In genomic region chr20:37522258-37523011, GRCh38 we compare ENCODE assay signal across 13 cellular contexts. TPM values are rescaled to one million over a fixed set of nuclear protein-coding genes. Genes with fewer than 3 reads are reported as not detected.
DNase-seq lines count a peak whose midpoint lies in the region; ATAC-seq and TF ChIP-seq lines count a peak whose summit lies in the region.
"Had no signal": no experiment of that assay in that cellular context is flagged by ENCODE, and none has a peak within 500 bp of the region (broad histone marks: within the 10 kb centered on the region; RNA-seq: fewer than 3 reads in every experiment).

No MANE protein-coding gene starts in this region.

- H3K4me3 Mint-ChIP-seq in GM23338: no peak overlapping the region
- H3K4me3 Mint-ChIP-seq in neural crest cell: peak overlapping the region; percentile 94

- peak overlapping the region; percentile 75; the same call in 1 of the 2 replicates for H3K27ac ChIP-seq in GM23338 (ENCODE audit: low read depth)
- H3K27ac ChIP-seq in osteoblast (ENCODE audit: low read depth, low read length): no peak overlapping the region
- H3K27ac ChIP-seq: epithelial cell of prostate had no signal

- H3K4me2 ChIP-seq in GM23338: peak overlapping the region; percentile 93
- no peak overlapping the region for H3K4me2 ChIP-seq in osteoblast (ENCODE audit: insufficient read depth, low read length)

- peaks cover 70% of the 10 kb centered on the region for H3K36me3 Mint-ChIP-seq in GM23338 (ENCODE audit: low read depth)
- H3K36me3 Mint-ChIP-seq in neural crest cell (ENCODE audit: low read depth): peaks cover 28% of the 10 kb centered on the region

- no peaks in the 10 kb centered on the region for H3F3A ChIP-seq in GM23338 (replicated peaks; ENCODE audit: low read depth)

- intact Hi-C loops in head of caudate nucleus (cut with DNase I): no loop called here

- no peaks in the 10 kb centered on the region for H3K9me3 ChIP-seq in osteoblast (ENCODE audit: low read depth, low read length)

- H3K4me1 ChIP-seq in GM23338 (ENCODE audit: insufficient read depth) (peaks cover 62% of the 10 kb centered on the region), osteoblast (ENCODE audit: insufficient read depth, low read length) (peaks cover 23% of the 10 kb centered on the region)

- H3K27ac Mint-ChIP-seq in GM23338 (0 out of 2 replicates have a peak overlapping the region, but pooled peaks have one; percentile 57), neural crest cell (ENCODE audit: unreplicated experiment) (no peak overlapping the region)
- H3K27ac Mint-ChIP-seq: activated T-helper 2 cell treated with anti-CD3 and anti-CD28 coated beads, Interferon-gamma antibody, Interleukin-2, Interleukin-4, amounts not matched to agents 10 μg/mL and 5 μg/mL and 100 μg/mL, durations not matched to agents 14 hours and 24 hours and 36 hours had no signal

- no peaks in the 10 kb centered on the region for H3K27me3 ChIP-seq in GM23338 (ENCODE audit: insufficient read depth)
- no peaks in the 10 kb centered on the region for H3K27me3 ChIP-seq in osteoblast (ENCODE audit: insufficient read depth, low read length)

- H3K9me2 ChIP-seq in GM23338 (ENCODE audit: insufficient read depth): no peaks in the 10 kb centered on the region

- DNase-seq in GM23338 (ENCODE audit: low spot score) (peak; percentile 95), head of caudate nucleus (peak in 35 of 42 donors; percentile 23 to 77 (median 52)), neural crest cell (ENCODE audit: low read depth, low spot score) (no peak), HuH-7 (ENCODE audit: low spot score) (no peak), osteoblast (ENCODE audit: insufficient read length, low spot score, missing footprints) (no peak), middle frontal gyrus (ENCODE audit: extremely low spot score, low spot score) (no peak)
- DNase-seq: AML-193, NCI-H1930 had no signal

- H3K27me3 Mint-ChIP-seq in GM23338 (ENCODE audit: insufficient read depth, low read depth, poor library complexity) (peaks cover 20% of the 10 kb centered on the region), neural crest cell (ENCODE audit: low read depth) (peaks cover 16% of the 10 kb centered on the region)

- peaks cover 95% of the 10 kb centered on the region for H3K79me2 ChIP-seq in GM23338 (replicated peaks; ENCODE audit: insufficient read depth)
- peaks cover 98% of the 10 kb centered on the region for H3K79me2 ChIP-seq in osteoblast (ENCODE audit: insufficient read depth, low read length)

- no peak overlapping the region for H2AFZ ChIP-seq in GM23338
- H2AFZ ChIP-seq in osteoblast (ENCODE audit: low read length): no peak overlapping the region

- H3K4me1 Mint-ChIP-seq in GM23338: peaks cover 76% of the 10 kb centered on the region
- H3K4me1 Mint-ChIP-seq in neural crest cell: peaks cover 70% of the 10 kb centered on the region

- H4K20me1 ChIP-seq in GM23338 (replicated peaks; ENCODE audit: insufficient read depth): peaks cover 44% of the 10 kb centered on the region
- H4K20me1 ChIP-seq in osteoblast (ENCODE audit: insufficient read depth, low read length): peaks cover 86% of the 10 kb centered on the region

- ATAC-seq in GM23338 (peak; percentile 32), SK-N-SH treated with all-trans-retinoic acid at 6 μM for 48 hours (peak; percentile 28; the same call in 1 of the 3 replicates), GM19351 (IDR thresholded peaks at IDR 0.05; ENCODE audit: unreplicated experiment) (no peak)

- H3K4me3 ChIP-seq in GM23338 (peak overlapping the region; percentile 43; the same call in 1 of the 2 replicates), osteoblast (ENCODE audit: insufficient read depth, low read length) (no peak overlapping the region)

- TF ChIP-seq CTCF in GM23338 (conservative IDR thresholded peaks at IDR 0.05; ENCODE audit: low read depth in 2 of 2): no peak
- TF ChIP-seq CTCF in neural crest cell (conservative IDR thresholded peaks at IDR 0.05): no peak
- TF ChIP-seq CTCF in osteoblast (IDR thresholded peaks at IDR 0.05; ENCODE audit: extremely low read depth, low read depth, low read length): no peak

- H3K36me3 ChIP-seq in GM23338 (ENCODE audit: insufficient read depth): peaks cover 4% of the 10 kb centered on the region
- peaks cover 15% of the 10 kb centered on the region for H3K36me3 ChIP-seq in osteoblast (ENCODE audit: insufficient read depth, low read length)

- H3K9me3 Mint-ChIP-seq in GM23338: peaks cover 14% of the 10 kb centered on the region
- no peaks in the 10 kb centered on the region for H3K9me3 Mint-ChIP-seq in neural crest cell
- H3K9me3 Mint-ChIP-seq: activated T-helper 2 cell treated with anti-CD3 and anti-CD28 coated beads, Interferon-gamma antibody, Interleukin-2, Interleukin-4, amounts not matched to agents 10 μg/mL and 5 μg/mL and 100 μg/mL, durations not matched to agents 14 hours and 24 hours and 36 hours had no signal

TF ChIP-seq in GM23338, 12 proteins besides CTCF, POLR2A, EP300 and RAD21 (continues in another document):
- TF ChIP-seq STAT1 (IDR thresholded peaks at IDR 0.05; ENCODE audit: unreplicated experiment) (no peak), JUNB (IDR thresholded peaks at IDR 0.05; ENCODE audit: unreplicated experiment) (no peak), EZH2phosphoT487 (IDR thresholded peaks at IDR 0.05; ENCODE audit: unreplicated experiment) (no peak)

TF ChIP-seq in SK-N-SH treated with all-trans-retinoic acid at 6 μM for 48 hours, 23 proteins besides CTCF, POLR2A, EP300 and RAD21:
- no peak for TF ChIP-seq ZFP3 (CRISPR knock-in tag; IDR thresholded peaks at IDR 0.05)
- TF ChIP-seq CSDC2 (CRISPR knock-in tag; IDR thresholded peaks at IDR 0.05): no peak
- TF ChIP-seq ESRRG (CRISPR knock-in tag; IDR thresholded peaks at IDR 0.05): no peak
- no peak for TF ChIP-seq ZFP30 (CRISPR knock-in tag; IDR thresholded peaks at IDR 0.05)
- TF ChIP-seq RARB (CRISPR knock-in tag; IDR thresholded peaks at IDR 0.05): no peak
- no peak for TF ChIP-seq ARNTL (CRISPR knock-in tag; IDR thresholded peaks at IDR 0.05; ENCODE audit: borderline replicate concordance, low read depth)
- TF ChIP-seq BACH2 (CRISPR knock-in tag; IDR thresholded peaks at IDR 0.05; ENCODE audit: borderline replicate concordance): no peak
- TF ChIP-seq ZC3H10 (CRISPR knock-in tag; IDR thresholded peaks at IDR 0.05): no peak
- no peak for TF ChIP-seq TCF4 (CRISPR knock-in tag; IDR thresholded peaks at IDR 0.05; ENCODE audit: borderline replicate concordance)
- TF ChIP-seq ZNF565 (CRISPR knock-in tag; conservative IDR thresholded peaks at IDR 0.05; ENCODE audit: low read depth): no peak
- no peak for TF ChIP-seq ZNF8 (CRISPR knock-in tag; IDR thresholded peaks at IDR 0.05)
- TF ChIP-seq TOX (CRISPR knock-in tag; IDR thresholded peaks at IDR 0.05; ENCODE audit: borderline replicate concordance): no peak
- TF ChIP-seq PPARA (CRISPR knock-in tag; IDR thresholded peaks at IDR 0.05; ENCODE audit: borderline replicate concordance): no peak
- no peak for TF ChIP-seq GLIS3 (CRISPR knock-in tag; IDR thresholded peaks at IDR 0.05)
TF ChIP-seq in SK-N-SH treated with all-trans-retinoic acid at 6 μM for 48 hours: peak in this region for 0.

RNA-seq across cellular contexts. Expression of gene NNAT, which starts 1.4 kb away (rescaled TPM):
- 1.6 and 4.3 TPM in 2 replicates for total RNA-seq in GM23338 (2014; rRNA removed; shearing (Covaris generic))
- polyA plus RNA-seq in GM23338 (2016; fragmentation: Nextera tagmentation; extraction: Ambion mirVana): 2.8 and 4.9 TPM in 2 replicates
- total RNA-seq in neural crest cell: 113 and 119 TPM in 2 replicates
- total RNA-seq in osteoblast: not detected in 2 replicates
- total RNA-seq: activated T-helper 2 cell treated with anti-CD3 and anti-CD28 coated beads, Interferon-gamma antibody, Interleukin-2, Interleukin-4, amounts not matched to agents 10 μg/mL and 5 μg/mL and 100 μg/mL, durations not matched to agents 14 hours and 24 hours and 36 hours; T-helper 1 cell treated with Interleukin-12 subunit alpha and Interleukin-12 subunit beta and Interleukin-4 antibody, amounts not matched to agents 30 ng/mL and 1 ng/mL, for 36 hours had no signal

RNA-seq across cellular contexts. Expression of gene BLCAP, which starts 5.2 kb away (rescaled TPM):
- total RNA-seq in GM23338 (2014; rRNA removed; shearing (Covaris generic)): 63.5 and 64.8 TPM in 2 replicates
- 58.9 and 62.2 TPM in 2 replicates for polyA plus RNA-seq in GM23338 (2016; fragmentation: Nextera tagmentation; extraction: Ambion mirVana)
- total RNA-seq in neural crest cell: 43.2 and 44.2 TPM in 2 replicates
- 35.4 and 39.1 TPM in 2 replicates for total RNA-seq in osteoblast

Comparison
In these comparisons a context has a peak if more than half of its experiments do, and no peak if none do; other contexts are left out.
1. DNase-seq: peak in GM23338 (single experiment) and head of caudate nucleus (35 of 42); none in neural crest cell (single experiment), HuH-7 (single experiment), osteoblast (single experiment) and middle frontal gyrus (single experiment).
2. RNA of gene NNAT, which starts 1.4 kb away (total RNA-seq): 113 to 119 TPM in neural crest cell; 1.6 to 4.3 TPM in GM23338 and not detected in osteoblast; every median in the first group is over 10 times any median in the second.